8 cellular contexts compared by ENCODE assay signal in the genomic region with DNA sequence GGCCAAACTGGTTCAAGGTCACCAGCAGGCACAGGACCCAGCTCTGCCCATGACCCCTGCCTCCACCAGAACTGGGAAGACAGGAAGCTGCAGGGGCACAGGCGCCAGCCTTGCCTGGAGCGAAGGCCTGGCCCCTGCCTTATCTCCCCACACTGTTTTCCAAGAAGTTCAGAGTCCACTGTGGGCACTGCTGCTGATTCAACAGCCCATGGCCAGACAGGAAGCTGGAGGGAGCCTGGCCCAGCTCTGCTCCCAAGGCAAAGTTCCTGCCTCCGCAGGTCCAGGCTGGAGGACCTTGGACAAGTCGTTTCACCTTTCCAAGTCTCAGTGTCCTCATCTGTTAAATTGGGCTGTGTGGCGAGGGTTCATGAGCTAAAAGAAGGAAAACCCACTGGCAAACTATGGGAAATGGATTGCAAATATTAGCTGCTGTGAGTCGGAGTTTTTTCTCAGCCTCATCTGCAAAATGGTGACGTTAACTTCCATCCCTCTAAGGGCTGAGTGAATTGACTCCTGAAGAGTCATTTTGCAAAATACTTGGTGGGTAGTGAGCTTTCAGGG. TPM values are rescaled to one million over a fixed set of nuclear protein-coding genes. Genes with fewer than 3 reads are reported as not detected.
DNase-seq lines count a peak whose midpoint lies in the region; ATAC-seq lines count a peak whose summit lies in the region.

No MANE protein-coding gene starts in this region.

- H3K27ac ChIP-seq in HUES48 (ENCODE audit: low read depth, low read length), result no peak overlapping the region

- H3K4me3 ChIP-seq in HUES48 (ENCODE audit: low read depth, low read length), result peak overlapping the region; percentile 86

- H3K4me3 Mint-ChIP-seq in activated naive CD8-positive, alpha-beta T cell treated with anti-CD3 and anti-CD28 coated beads for 36 hours, result peak overlapping the region; percentile 68
- H3K4me3 Mint-ChIP-seq in immature natural killer cell, result peak overlapping the region; percentile 70 to 85 (median 80)
- H3K4me3 Mint-ChIP-seq in stimulated activated effector memory CD8-positive, alpha-beta T cell treated with anti-CD3 and anti-CD28 coated beads, Interleukin-12 subunit alpha, Interleukin-12 subunit beta, amount 100 ng/mL, for 72 hours, result peak overlapping the region; percentile 76

- DNase-seq in activated naive CD8-positive, alpha-beta T cell treated with anti-CD3 and anti-CD28 coated beads for 36 hours, result no peak
- DNase-seq in immature natural killer cell (no peak), hippocampal formation (lab: John Stamatoyannopoulos, UW) (no peak), medulla oblongata (ENCODE audit: extremely low spot score) (no peak), DMS 273 (lab: John Stamatoyannopoulos, UW; ENCODE audit: unreplicated experiment) (no peak)
- DNase-seq in stimulated activated effector memory CD8-positive, alpha-beta T cell treated with anti-CD3 and anti-CD28 coated beads, Interleukin-12 subunit alpha, Interleukin-12 subunit beta, amount 100 ng/mL, for 72 hours (ENCODE audit: low spot score in 2 of 2), result no peak

- no peaks in the 10 kb centered on the region for H3K9me3 ChIP-seq in HUES48 (ENCODE audit: control insufficient read depth, insufficient read depth, low read length)

- H3K27me3 ChIP-seq in HUES48 (ENCODE audit: control insufficient read depth, insufficient read depth, low read length), result peaks cover 12% of the 10 kb centered on the region

- H3K4me1 ChIP-seq in HUES48 (ENCODE audit: control insufficient read depth, insufficient read depth, low read length), result no peaks in the 10 kb centered on the region

- peaks cover 14% of the 10 kb centered on the region for H3K4me1 Mint-ChIP-seq in activated naive CD8-positive, alpha-beta T cell treated with anti-CD3 and anti-CD28 coated beads for 36 hours
- H3K4me1 Mint-ChIP-seq in immature natural killer cell, result peaks cover 30 to 34% of the 10 kb centered on the region in 2 donors
- peaks cover 40% of the 10 kb centered on the region for H3K4me1 Mint-ChIP-seq in stimulated activated effector memory CD8-positive, alpha-beta T cell treated with anti-CD3 and anti-CD28 coated beads, Interleukin-12 subunit alpha, Interleukin-12 subunit beta, amount 100 ng/mL, for 72 hours

- peaks cover 3% of the 10 kb centered on the region; the same call in 1 of the 2 replicates for H3K36me3 ChIP-seq in HUES48 (ENCODE audit: control insufficient read depth, insufficient read depth, low read length)

- no peak for ATAC-seq in stimulated activated effector memory CD8-positive, alpha-beta T cell treated with anti-CD3 and anti-CD28 coated beads, Interleukin-12 subunit alpha, Interleukin-12 subunit beta, amount 100 ng/mL, for 72 hours
- ATAC-seq in GM19324 (IDR thresholded peaks at IDR 0.05; ENCODE audit: low FRiP score, unreplicated experiment), result no peak

- H3K27ac Mint-ChIP-seq in activated naive CD8-positive, alpha-beta T cell treated with anti-CD3 and anti-CD28 coated beads for 36 hours, result no peak overlapping the region
- peak overlapping the region in 4 of 6 donors; percentile 9 to 65 (median 34) for H3K27ac Mint-ChIP-seq in immature natural killer cell
- no peak overlapping the region for H3K27ac Mint-ChIP-seq in stimulated activated effector memory CD8-positive, alpha-beta T cell treated with anti-CD3 and anti-CD28 coated beads, Interleukin-12 subunit alpha, Interleukin-12 subunit beta, amount 100 ng/mL, for 72 hours

- H3K9ac ChIP-seq in HUES48 (ENCODE audit: low read depth, low read length), result no peak overlapping the region

- no peaks in the 10 kb centered on the region for H3K27me3 Mint-ChIP-seq in activated naive CD8-positive, alpha-beta T cell treated with anti-CD3 and anti-CD28 coated beads for 36 hours
- H3K27me3 Mint-ChIP-seq in immature natural killer cell (ENCODE audit: low read depth in 3 of 3), result peaks cover 0 to 4% (median 0%) of the 10 kb centered on the region in 3 donors

- H3K36me3 Mint-ChIP-seq in activated naive CD8-positive, alpha-beta T cell treated with anti-CD3 and anti-CD28 coated beads for 36 hours, result no peaks in the 10 kb centered on the region
- no peaks in the 10 kb centered on the region for H3K36me3 Mint-ChIP-seq in immature natural killer cell
- no peaks in the 10 kb centered on the region for H3K36me3 Mint-ChIP-seq in stimulated activated effector memory CD8-positive, alpha-beta T cell treated with anti-CD3 and anti-CD28 coated beads, Interleukin-12 subunit alpha, Interleukin-12 subunit beta, amount 100 ng/mL, for 72 hours

- H3K9me3 Mint-ChIP-seq in activated naive CD8-positive, alpha-beta T cell treated with anti-CD3 and anti-CD28 coated beads for 36 hours, result no peaks in the 10 kb centered on the region
- no peaks in the 10 kb centered on the region for H3K9me3 Mint-ChIP-seq in immature natural killer cell
- H3K9me3 Mint-ChIP-seq in stimulated activated effector memory CD8-positive, alpha-beta T cell treated with anti-CD3 and anti-CD28 coated beads, Interleukin-12 subunit alpha, Interleukin-12 subunit beta, amount 100 ng/mL, for 72 hours, result no peaks in the 10 kb centered on the region

RNA-seq across cellular contexts. Expression of gene PHETA1, which starts 1.2 kb away (rescaled TPM):
- total RNA-seq in activated naive CD8-positive, alpha-beta T cell treated with anti-CD3 and anti-CD28 coated beads for 36 hours, result 1 to 10 TPM; 2.0 to 2.4 TPM
- polyA plus RNA-seq in immature natural killer cell, result 1 to 10 TPM; 2.0 to 5.5 (median 2.1) TPM

RNA-seq across cellular contexts. Expression of gene SH2B3, which starts 38.0 kb away (rescaled TPM):
- 10 to 100 TPM; 58.5 to 59.4 TPM for total RNA-seq in activated naive CD8-positive, alpha-beta T cell treated with anti-CD3 and anti-CD28 coated beads for 36 hours
- polyA plus RNA-seq in immature natural killer cell, result 10 to 100 TPM in 1 of 3 donors, 1 to 10 TPM in 1, under 1 TPM in 1; 0.08 to 13.5 (median 5.3) TPM

Comparison
In these comparisons a context has a peak if more than half of its experiments do, and no peak if none do; other contexts are left out.
1. H3K27ac Mint-ChIP-seq: peak in immature natural killer cell (4 of 6); none in activated naive CD8-positive, alpha-beta T cell treated with anti-CD3 and anti-CD28 coated beads for 36 hours (single experiment) and stimulated activated effector memory CD8-positive, alpha-beta T cell treated with anti-CD3 and anti-CD28 coated beads, Interleukin-12 subunit alpha, Interleukin-12 subunit beta, amount 100 ng/mL, for 72 hours (single experiment).
2. Peak in every context shown above with its lines, with median percentiles within 50 percentile points of each other: H3K4me3 Mint-ChIP-seq.